Comparison of ENCODE assay signal across 9 cellular contexts in the genomic region with DNA sequence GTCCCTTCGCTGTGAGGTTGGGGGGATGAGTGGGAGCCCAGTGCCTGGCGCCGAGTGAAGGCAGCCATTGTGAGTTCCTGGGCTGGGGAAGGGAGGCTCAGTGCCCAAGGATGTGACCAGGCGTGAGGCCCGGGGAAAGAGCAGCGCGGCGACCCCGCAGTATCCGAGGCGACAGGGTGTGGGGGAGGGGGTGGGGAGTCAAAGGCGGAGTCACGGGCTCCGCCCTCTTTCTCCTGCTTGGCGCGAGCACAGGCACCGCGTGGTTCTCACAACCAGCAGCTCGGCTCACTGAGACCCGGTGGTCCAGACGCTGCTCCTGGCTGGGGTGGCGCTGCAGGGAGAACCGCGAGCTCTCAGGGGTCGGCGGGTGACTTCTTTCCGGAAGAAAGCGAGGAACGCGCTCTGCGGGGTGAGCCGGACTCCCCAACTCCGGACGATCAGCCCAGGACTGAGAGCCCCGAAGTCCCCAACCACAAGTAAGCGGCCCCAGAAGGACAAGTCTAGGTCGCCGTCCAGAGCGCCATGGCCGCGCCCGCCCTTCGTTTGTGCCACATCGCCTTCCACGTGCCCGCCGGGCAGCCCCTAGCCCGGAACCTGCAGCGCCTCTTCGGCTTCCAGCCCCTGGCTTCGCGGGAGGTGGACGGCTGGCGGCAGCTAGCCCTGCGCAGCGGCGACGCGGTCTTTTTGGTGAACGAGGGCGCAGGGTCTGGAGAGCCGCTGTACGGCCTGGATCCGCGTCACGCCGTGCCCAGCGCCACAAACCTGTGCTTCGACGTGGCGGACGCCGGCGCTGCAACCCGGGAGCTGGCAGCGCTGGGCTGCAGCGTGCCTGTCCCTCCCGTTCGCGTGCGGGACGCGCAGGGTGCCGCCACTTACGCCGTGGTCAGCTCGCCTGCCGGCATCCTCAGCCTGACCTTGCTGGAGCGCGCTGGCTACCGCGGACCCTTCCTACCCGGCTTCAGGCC. TPM values are rescaled to one million over a fixed set of nuclear protein-coding genes. Genes with fewer than 3 reads are reported as not detected.
DNase-seq lines count a peak whose midpoint lies in the region; ATAC-seq, FAIRE-seq and TF ChIP-seq lines count a peak whose summit lies in the region.
"Had no signal": no experiment of that assay in that cellular context is flagged by ENCODE, and none has a peak within 500 bp of the region (broad histone marks: within the 10 kb centered on the region; RNA-seq: fewer than 3 reads in every experiment).

A gene (plus strand): TSS at position 269 of the 965 bp plus-strand sequence. CDS start 254 bp downstream, at position 523.

- CTCF ChIA-PET in HepG2 (lab: Yijun Ruan, JAX; ENCODE audit: low intra/inter-chr PET ratio, low total read pairs): no interaction called here

- TF ChIP-seq RAD21 in HepG2 (CRISPR knock-in tag; IDR thresholded peaks at IDR 0.05): no peak

- H4K20me1 ChIP-seq in HepG2 (ENCODE audit: insufficient read depth, low read length): no peaks in the 10 kb centered on the region

- H3K4me3 ChIP-seq in coronary artery (peak within 1 kb of the TSS; percentile 72), HepG2 (replicated peaks in 1 of 3; ENCODE audit: insufficient read depth in 1 of 3, low read depth in 2 of 3, low read length in 3 of 3) (no peak within 1 kb of the TSS)

- WGBS in HepG2 (ENCODE audit: low lambda C conversion rate): 96% methylated on average over 74 of the region's 93 CpGs

- ATAC-seq in HepG2: no peak

- DNase-seq in SIG-M5 treated with dmso at 0.1 percent for 504 hours (lab: John Stamatoyannopoulos, UW; ENCODE audit: unreplicated experiment): peak; percentile 63
- no peak for DNase-seq in SIG-M5 (lab: John Stamatoyannopoulos, UW)
- peak; percentile 36 for DNase-seq in NCI-H1694 (lab: John Stamatoyannopoulos, UW)
- DNase-seq in activated CD4-positive, alpha-beta T cell treated with anti-CD3 and anti-CD28 coated beads for 4 hours: peak; percentile 67 to 73
- no peak for DNase-seq in coronary artery (ENCODE audit: low spot score)
- no peak for DNase-seq in HepG2 (ENCODE audit: low spot score)
- DNase-seq in stimulated activated CD4-positive, alpha-beta T cell treated with anti-CD3 and anti-CD28 coated beads, Interleukin-4, amount 100 ng/mL, for 24 hours: peak; percentile 73
- DNase-seq in NCI-H2227 (lab: John Stamatoyannopoulos, UW; ENCODE audit: unreplicated experiment): no peak

- no peaks in the 10 kb centered on the region; the same call in 1 of the 2 replicates for H3K4me1 ChIP-seq in HepG2 (ENCODE audit: insufficient read depth, low read length)

- intact Hi-C loops in HepG2 (cut with micrococcal nuclease; ENCODE audit: unreplicated experiment): no loop called here

- peaks cover under 1 to 22% of the 10 kb centered on the region in 2 experiments; a peak in 4 of 5 replicates for H3K36me3 ChIP-seq in HepG2 (replicated peaks in 1 of 2; ENCODE audit: control insufficient read depth in 1 of 2, insufficient read depth in 2 of 2, low read length in 2 of 2)

- TF ChIP-seq EP300 in HepG2 (IDR thresholded peaks at IDR 0.05; ENCODE audit: low read depth in 2 of 2, low read length in 2 of 2) (no peak), HepG2 (CRISPR knock-in tag; IDR thresholded peaks at IDR 0.05; ENCODE audit: borderline replicate concordance) (no peak)

- no peaks in the 10 kb centered on the region for H3K9me3 ChIP-seq in HepG2 (ENCODE audit: low read length)

- no peak for FAIRE-seq in HepG2 (lab: Jason Lieb, UNC)
- FAIRE-seq: G401.6 had no signal

- BruUV-seq in HepG2 (replicated peaks; lab: Mats Ljungman, UMichigan): no TSS peak

- POLR2A ChIA-PET in HepG2 (lab: Yijun Ruan, JAX): interaction anchor here (2.4 kb wide), 1 partner anchor 13 kb away, joined by 13 read pairs; a partner anchor contains a TSS

- H2AFZ ChIP-seq in HepG2 (ENCODE audit: low read length): no peak within 1 kb of the TSS

- no peaks in the 10 kb centered on the region for H3K79me2 ChIP-seq in HepG2 (ENCODE audit: insufficient read depth, low read length)

- no peak for TF ChIP-seq POLR2A in HepG2 (IDR thresholded peaks at IDR 0.05; ENCODE audit: insufficient read depth in 1 of 2, low read depth in 2 of 2, low read length in 2 of 2)

- H3K4me2 ChIP-seq in HepG2 (ENCODE audit: low read depth, low read length): no peak within 1 kb of the TSS

- no peak within 1 kb of the TSS for H3K9ac ChIP-seq in HepG2 (ENCODE audit: insufficient read depth, low read depth, low read length)

- TF ChIP-seq CTCF in coronary artery (IDR thresholded peaks at IDR 0.05) (no peak), HepG2 (CRISPR knock-in tag; IDR thresholded peaks at IDR 0.05) (no peak)

- no peaks in the 10 kb centered on the region for H3K27me3 ChIP-seq in HepG2 (ENCODE audit: control insufficient read depth in 1 of 2, insufficient read depth in 2 of 2, low read length in 2 of 2)

- in situ Hi-C loops in HepG2 (cut with HindIII; ENCODE audit: extremely low pct_ligation_motif_present, low pct_unique_long_range_greater_than_20kb): no loop called here

- H3K27ac ChIP-seq in coronary artery (no peak within 1 kb of the TSS), HepG2 (ENCODE audit: extremely low read length, insufficient read depth, low read length) (no peak within 1 kb of the TSS)

TF ChIP-seq in HepG2, 621 proteins besides CTCF, POLR2A, EP300 and RAD21 (continues in another document):
- TF ChIP-seq, protein P1, sequence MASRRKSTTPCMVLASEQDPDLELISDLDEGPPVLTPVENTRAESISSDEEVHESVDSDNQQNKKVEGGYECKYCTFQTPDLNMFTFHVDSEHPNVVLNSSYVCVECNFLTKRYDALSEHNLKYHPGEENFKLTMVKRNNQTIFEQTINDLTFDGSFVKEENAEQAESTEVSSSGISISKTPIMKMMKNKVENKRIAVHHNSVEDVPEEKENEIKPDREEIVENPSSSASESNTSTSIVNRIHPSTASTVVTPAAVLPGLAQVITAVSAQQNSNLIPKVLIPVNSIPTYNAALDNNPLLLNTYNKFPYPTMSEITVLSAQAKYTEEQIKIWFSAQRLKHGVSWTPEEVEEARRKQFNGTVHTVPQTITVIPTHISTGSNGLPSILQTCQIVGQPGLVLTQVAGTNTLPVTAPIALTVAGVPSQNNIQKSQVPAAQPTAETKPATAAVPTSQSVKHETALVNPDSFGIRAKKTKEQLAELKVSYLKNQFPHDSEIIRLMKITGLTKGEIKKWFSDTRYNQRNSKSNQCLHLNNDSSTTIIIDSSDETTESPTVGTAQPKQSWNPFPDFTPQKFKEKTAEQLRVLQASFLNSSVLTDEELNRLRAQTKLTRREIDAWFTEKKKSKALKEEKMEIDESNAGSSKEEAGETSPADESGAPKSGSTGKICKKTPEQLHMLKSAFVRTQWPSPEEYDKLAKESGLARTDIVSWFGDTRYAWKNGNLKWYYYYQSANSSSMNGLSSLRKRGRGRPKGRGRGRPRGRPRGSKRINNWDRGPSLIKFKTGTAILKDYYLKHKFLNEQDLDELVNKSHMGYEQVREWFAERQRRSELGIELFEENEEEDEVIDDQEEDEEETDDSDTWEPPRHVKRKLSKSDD (CRISPR knock-in tag; IDR thresholded peaks at IDR 0.05; ENCODE audit: low read depth): 0 out of 2 replicates have a peak, but pooled peaks have one; percentile 7
- TF ChIP-seq DPF2 (CRISPR knock-in tag; IDR thresholded peaks at IDR 0.05; ENCODE audit: borderline replicate concordance, low read depth): no peak
- peak; percentile 78 for TF ChIP-seq AGO2 (optimal IDR thresholded peaks at IDR 0.05; ENCODE audit: low read depth, low read length)
- TF ChIP-seq CEBPB (IDR thresholded peaks at IDR 0.05; ENCODE audit: borderline replicate concordance, low read depth, low read length): no peak
- peak; percentile 55; the same call in 1 of the 2 replicates for TF ChIP-seq RBFOX2 (IDR thresholded peaks at IDR 0.05; ENCODE audit: low read depth, low read length)
- TF ChIP-seq AHR (CRISPR knock-in tag; IDR thresholded peaks at IDR 0.05): no peak
- TF ChIP-seq FOXO1 (CRISPR knock-in tag; IDR thresholded peaks at IDR 0.05): no peak

RNA-seq across cellular contexts. Expression of the gene that starts here (rescaled TPM):
- not detected in 2 replicates for total RNA-seq in HepG2 (2016; rRNA removed; fragmentation: Illumina TruSeq; extraction: Trizol)
- total RNA-seq in HepG2 (2016; cell fraction: cytosol; rRNA removed; fragmentation: Illumina TruSeq; extraction: Trizol; ENCODE audit: low read depth): not detected in 2 replicates
- total RNA-seq in HepG2 (2016; cell fraction: insoluble cytoplasmic fraction; rRNA removed; fragmentation: Illumina TruSeq; extraction: Trizol): not detected in 2 replicates
- total RNA-seq in HepG2 (2016; cell fraction: membrane; rRNA removed; fragmentation: Illumina TruSeq; extraction: Trizol): not detected in 2 replicates
- not detected in 2 replicates for total RNA-seq in HepG2 (2016; cell fraction: nucleus; rRNA removed; fragmentation: Illumina TruSeq; extraction: Trizol)
- not detected in 2 replicates for polyA plus RNA-seq in HepG2 (2011; rRNA removed)
- polyA plus RNA-seq in HepG2 (2011; cell fraction: cytosol; rRNA removed): not detected in 2 replicates
- polyA plus RNA-seq in HepG2 (2011; cell fraction: nucleus; rRNA removed): not detected in 2 replicates
- polyA plus RNA-seq in HepG2 (2012): 0.08 TPM in 1 of 2 replicates, not detected in the other
- polyA plus RNA-seq in HepG2 (2016; cell fraction: cytosol; fragmentation: Illumina TruSeq; extraction: Trizol; ENCODE audit: low read depth): not detected in 2 replicates
- polyA plus RNA-seq in HepG2 (2016; cell fraction: insoluble cytoplasmic fraction; fragmentation: Illumina TruSeq; extraction: Trizol; ENCODE audit: low read depth): not detected in 2 replicates
- not detected in 2 replicates for polyA plus RNA-seq in HepG2 (2016; cell fraction: membrane; fragmentation: Illumina TruSeq; extraction: Trizol; ENCODE audit: low read depth)
- not detected in 2 replicates for polyA plus RNA-seq in HepG2 (2016; cell fraction: nucleus; fragmentation: Illumina TruSeq; extraction: Trizol; ENCODE audit: insufficient read depth, low read depth)
- polyA minus RNA-seq in HepG2 (2011; rRNA and poly(A)+ RNA removed; ENCODE audit: low replicate concordance): 24.3 TPM in 1 of 2 replicates, not detected in the other
- 0.40 TPM in 1 of 2 replicates, not detected in the other for polyA minus RNA-seq in HepG2 (2011; cell fraction: cytosol; rRNA and poly(A)+ RNA removed)
- not detected in 2 replicates for polyA minus RNA-seq in HepG2 (2011; cell fraction: nucleus; rRNA and poly(A)+ RNA removed)

Comparison
In these comparisons a context has a peak if more than half of its experiments do, and no peak if none do; other contexts are left out.
1. DNase-seq: peak in SIG-M5 treated with dmso at 0.1 percent for 504 hours (single experiment), NCI-H1694 (single experiment), activated CD4-positive, alpha-beta T cell treated with anti-CD3 and anti-CD28 coated beads for 4 hours (2 of 2) and stimulated activated CD4-positive, alpha-beta T cell treated with anti-CD3 and anti-CD28 coated beads, Interleukin-4, amount 100 ng/mL, for 24 hours (single experiment); none in SIG-M5 (single experiment), coronary artery (single experiment), HepG2 (single experiment) and NCI-H2227 (single experiment).